ENCODE assay signal across 13 cellular contexts in genomic region chr19:1962674-1963073, GRCh38. TPM values are rescaled to one million over a fixed set of nuclear protein-coding genes. Genes with fewer than 3 reads are reported as not detected.
DNase-seq lines count a peak whose midpoint lies in the region; ATAC-seq, FAIRE-seq and TF ChIP-seq lines count a peak whose summit lies in the region.
"Had no signal": no experiment of that assay in that cellular context is flagged by ENCODE, and none has a peak within 500 bp of the region (broad histone marks: within the 10 kb centered on the region; RNA-seq: fewer than 3 reads in every experiment).

No MANE protein-coding gene starts in this region.

- no peak for FAIRE-seq in HepG2 (lab: Jason Lieb, UNC)
- FAIRE-seq in kidney (lab: Jason Lieb, UNC) = no peak
- no peak for FAIRE-seq in pancreas (lab: Jason Lieb, UNC)
- FAIRE-seq: H54 had no signal

- H3K4me3 ChIP-seq in HepG2 (replicated peaks in 1 of 3; ENCODE audit: insufficient read depth in 1 of 3, low read depth in 2 of 3, low read length in 3 of 3) (no peak overlapping the region), right lobe of liver (no peak overlapping the region), kidney (ENCODE audit: low read length in 2 of 2) (no peak overlapping the region), pancreas (no peak overlapping the region)

- WGBS in HepG2 (ENCODE audit: low lambda C conversion rate) = 97% methylated on average over 23 of the region's 23 CpGs
- 86% methylated on average over 6 of the region's 23 CpGs for WGBS in right lobe of liver (ENCODE audit: insufficient coverage, low coverage, low lambda C conversion rate, missing lambda C conversion rate)
- WGBS in pancreas, 2 donors = 95 to 96% methylated on average over 21 to 23 of the region's 23 CpGs

- TF ChIP-seq CTCF in HepG2 (CRISPR knock-in tag; IDR thresholded peaks at IDR 0.05) (no peak), right lobe of liver (IDR thresholded peaks at IDR 0.05) (no peak), kidney (IDR thresholded peaks at IDR 0.05; ENCODE audit: borderline replicate concordance, extremely low read depth, insufficient read depth) (no peak), pancreas (IDR thresholded peaks at IDR 0.05) (no peak)

- no peaks in the 10 kb centered on the region for H3K9me3 ChIP-seq in HepG2 (ENCODE audit: low read length)
- H3K9me3 ChIP-seq in right lobe of liver = no peaks in the 10 kb centered on the region
- no peaks in the 10 kb centered on the region for H3K9me3 ChIP-seq in kidney (ENCODE audit: control insufficient read depth in 1 of 2, low read length in 2 of 2)
- H3K9me3 ChIP-seq in pancreas = no peaks in the 10 kb centered on the region

- in situ Hi-C loops in HepG2 (cut with HindIII; ENCODE audit: extremely low pct_ligation_motif_present, low pct_unique_long_range_greater_than_20kb) = no loop called here

- POLR2A ChIA-PET in HepG2 (lab: Yijun Ruan, JAX) = no interaction called here

- TF ChIP-seq RAD21 in HepG2 (CRISPR knock-in tag; IDR thresholded peaks at IDR 0.05) = no peak

- peaks cover 5% of the 10 kb centered on the region for H3K79me2 ChIP-seq in HepG2 (ENCODE audit: insufficient read depth, low read length)

- H3K36me3 ChIP-seq in HepG2 (replicated peaks in 1 of 2; ENCODE audit: control insufficient read depth in 1 of 2, insufficient read depth in 2 of 2, low read length in 2 of 2) (peaks cover 4 to 9% of the 10 kb centered on the region in 2 experiments; a peak in 4 of 5 replicates), right lobe of liver (no peaks in the 10 kb centered on the region), kidney (ENCODE audit: control insufficient read depth in 1 of 2, insufficient read depth in 2 of 2, low read length in 2 of 2) (no peaks in the 10 kb centered on the region), pancreas (no peaks in the 10 kb centered on the region)

- DNase-seq in HepG2 (ENCODE audit: low spot score) (no peak), right lobe of liver (no peak), kidney (peak; percentile 73), activated gamma-delta T cell (lab: John Stamatoyannopoulos, UW) (no peak), pancreas (no peak)
- DNase-seq: C1 segment of cervical spinal cord; Calu3; CD4-positive, alpha-beta T cell; DMS 273 treated with DMSO at 0.1 percent for 48 hours had no signal

- CTCF ChIA-PET in HepG2 (lab: Yijun Ruan, JAX; ENCODE audit: low intra/inter-chr PET ratio, low total read pairs) = no interaction called here

- H3K27me3 ChIP-seq in HepG2 (ENCODE audit: control insufficient read depth in 1 of 2, insufficient read depth in 2 of 2, low read length in 2 of 2) = no peaks in the 10 kb centered on the region
- H3K27me3 ChIP-seq in right lobe of liver = no peaks in the 10 kb centered on the region
- H3K27me3 ChIP-seq in pancreas = no peaks in the 10 kb centered on the region

- ATAC-seq in HepG2 = no peak
- no peak for ATAC-seq in right lobe of liver
- no peak for ATAC-seq in pancreas
- no peak for ATAC-seq in HG02678 (IDR thresholded peaks at IDR 0.05; ENCODE audit: unreplicated experiment)
- ATAC-seq: HCT116 had no signal

- H3K4me1 ChIP-seq in HepG2 (ENCODE audit: insufficient read depth, low read length) (no peaks in the 10 kb centered on the region), right lobe of liver (no peaks in the 10 kb centered on the region), kidney (ENCODE audit: control insufficient read depth in 1 of 2, insufficient read depth in 1 of 2, low read depth in 1 of 2, low read length in 2 of 2) (peaks cover 4 to 14% of the 10 kb centered on the region in 2 donors), pancreas (no peaks in the 10 kb centered on the region)

- H2AFZ ChIP-seq in HepG2 (ENCODE audit: low read length) = no peak overlapping the region

- H3K27ac ChIP-seq in HepG2 (ENCODE audit: extremely low read length, insufficient read depth, low read length) = no peak overlapping the region
- no peak overlapping the region for H3K27ac ChIP-seq in right lobe of liver
- H3K27ac ChIP-seq in kidney (ENCODE audit: low read depth in 2 of 2, low read length in 2 of 2) = no peak overlapping the region
- H3K27ac ChIP-seq in pancreas = no peak overlapping the region
- H3K27ac ChIP-seq: 22Rv1 had no signal

- TF ChIP-seq EP300 in HepG2 (IDR thresholded peaks at IDR 0.05; ENCODE audit: low read depth in 2 of 2, low read length in 2 of 2) (no peak), HepG2 (CRISPR knock-in tag; IDR thresholded peaks at IDR 0.05; ENCODE audit: borderline replicate concordance) (no peak)

- H4K20me1 ChIP-seq in HepG2 (ENCODE audit: insufficient read depth, low read length) = peaks cover 11% of the 10 kb centered on the region; the same call in 1 of the 2 replicates

- intact Hi-C loops in HepG2 (cut with micrococcal nuclease; ENCODE audit: unreplicated experiment) (no loop called here), right lobe of liver (cut with DNase I) (no loop called here), kidney (cut with DNase I) (no loop called here), pancreas (cut with DNase I) (no loop called here)

- H3K4me2 ChIP-seq in HepG2 (ENCODE audit: low read depth, low read length) = no peak overlapping the region

- no peak overlapping the region for H3K9ac ChIP-seq in HepG2 (ENCODE audit: insufficient read depth, low read depth, low read length)
- no peak overlapping the region for H3K9ac ChIP-seq in kidney (ENCODE audit: low read length in 2 of 2)

- TF ChIP-seq POLR2A in HepG2 (IDR thresholded peaks at IDR 0.05; ENCODE audit: insufficient read depth in 1 of 2, low read depth in 2 of 2, low read length in 2 of 2) = no peak
- no peak for TF ChIP-seq POLR2A in right lobe of liver (IDR thresholded peaks at IDR 0.05)

- no TSS peak for BruUV-seq in HepG2 (replicated peaks; lab: Mats Ljungman, UMichigan)

RNA-seq across cellular contexts. Expression of gene CSNK1G2, which starts 21.7 kb away (rescaled TPM):
- total RNA-seq in HepG2 (2016; rRNA removed; fragmentation: Illumina TruSeq; extraction: Trizol) = 29.7 and 53.8 TPM in 2 replicates
- 40.6 and 41.0 TPM in 2 replicates for total RNA-seq in HepG2 (2016; cell fraction: cytosol; rRNA removed; fragmentation: Illumina TruSeq; extraction: Trizol; ENCODE audit: low read depth)
- total RNA-seq in HepG2 (2016; cell fraction: insoluble cytoplasmic fraction; rRNA removed; fragmentation: Illumina TruSeq; extraction: Trizol) = 26.8 and 56.3 TPM in 2 replicates
- 85.2 and 87.4 TPM in 2 replicates for total RNA-seq in HepG2 (2016; cell fraction: membrane; rRNA removed; fragmentation: Illumina TruSeq; extraction: Trizol)
- 39.2 and 46.8 TPM in 2 replicates for total RNA-seq in HepG2 (2016; cell fraction: nucleus; rRNA removed; fragmentation: Illumina TruSeq; extraction: Trizol)
- 72.5 and 88.4 TPM in 2 replicates for polyA plus RNA-seq in HepG2 (2011; rRNA removed)
- 33.8 and 56.1 TPM in 2 replicates for polyA plus RNA-seq in HepG2 (2011; cell fraction: cytosol; rRNA removed)
- 380 and 522 TPM in 2 replicates for polyA plus RNA-seq in HepG2 (2011; cell fraction: nucleus; rRNA removed)
- polyA plus RNA-seq in HepG2 (2012) = 38.6 and 40.4 TPM in 2 replicates
- polyA plus RNA-seq in HepG2 (2016; cell fraction: cytosol; fragmentation: Illumina TruSeq; extraction: Trizol; ENCODE audit: low read depth) = 39.6 and 47.2 TPM in 2 replicates
- polyA plus RNA-seq in HepG2 (2016; cell fraction: insoluble cytoplasmic fraction; fragmentation: Illumina TruSeq; extraction: Trizol; ENCODE audit: low read depth) = 36.1 and 45.7 TPM in 2 replicates
- 79.1 and 81.2 TPM in 2 replicates for polyA plus RNA-seq in HepG2 (2016; cell fraction: membrane; fragmentation: Illumina TruSeq; extraction: Trizol; ENCODE audit: low read depth)
- 157 TPM in 2 replicates for polyA plus RNA-seq in HepG2 (2016; cell fraction: nucleus; fragmentation: Illumina TruSeq; extraction: Trizol; ENCODE audit: insufficient read depth, low read depth)
- 51.2 and 83.6 TPM in 2 replicates for polyA minus RNA-seq in HepG2 (2011; rRNA and poly(A)+ RNA removed; ENCODE audit: low replicate concordance)
- 23.6 and 25.2 TPM in 2 replicates for polyA minus RNA-seq in HepG2 (2011; cell fraction: cytosol; rRNA and poly(A)+ RNA removed)
- polyA minus RNA-seq in HepG2 (2011; cell fraction: nucleus; rRNA and poly(A)+ RNA removed) = 18.2 and 21.2 TPM in 2 replicates
- total RNA-seq in right lobe of liver = 10 to 100 TPM; 14.4 to 35.2 (median 22.6) TPM
- 66.2 TPM for total RNA-seq in kidney
- polyA plus RNA-seq in kidney (ENCODE audit: insufficient read depth, low read depth, low replicate concordance) = 33.1 TPM
- 10 to 100 TPM; 20.7 to 33.0 (median 26.0) TPM for total RNA-seq in pancreas
- 10 to 100 TPM; 68.0 to 69.4 TPM for polyA plus RNA-seq in pancreas

RNA-seq across cellular contexts. Expression of gene BTBD2, which starts 52.8 kb away (rescaled TPM):
- total RNA-seq in HepG2 (2016; rRNA removed; fragmentation: Illumina TruSeq; extraction: Trizol) (28.1 and 30.9 TPM in 2 replicates), right lobe of liver (10 to 100 TPM; 22.2 to 42.6 (median 29.2) TPM), kidney (70.3 TPM), pancreas (10 to 100 TPM; 33.9 to 46.4 (median 36.6) TPM)
- 33.3 and 38.0 TPM in 2 replicates for total RNA-seq in HepG2 (2016; cell fraction: cytosol; rRNA removed; fragmentation: Illumina TruSeq; extraction: Trizol; ENCODE audit: low read depth)
- total RNA-seq in HepG2 (2016; cell fraction: insoluble cytoplasmic fraction; rRNA removed; fragmentation: Illumina TruSeq; extraction: Trizol) = 26.7 and 27.1 TPM in 2 replicates
- total RNA-seq in HepG2 (2016; cell fraction: membrane; rRNA removed; fragmentation: Illumina TruSeq; extraction: Trizol) = 73.7 and 74.9 TPM in 2 replicates
- 18.7 and 18.8 TPM in 2 replicates for total RNA-seq in HepG2 (2016; cell fraction: nucleus; rRNA removed; fragmentation: Illumina TruSeq; extraction: Trizol)
- polyA plus RNA-seq in HepG2 (2011; rRNA removed) (45.3 and 45.6 TPM in 2 replicates), kidney (ENCODE audit: insufficient read depth, low read depth, low replicate concordance) (57.0 TPM), pancreas (10 to 100 TPM; 35.6 to 44.4 TPM)
- 23.9 and 43.2 TPM in 2 replicates for polyA plus RNA-seq in HepG2 (2011; cell fraction: cytosol; rRNA removed)
- polyA plus RNA-seq in HepG2 (2011; cell fraction: nucleus; rRNA removed) = 43.1 and 48.6 TPM in 2 replicates
- 46.5 and 49.0 TPM in 2 replicates for polyA plus RNA-seq in HepG2 (2012)
- polyA plus RNA-seq in HepG2 (2016; cell fraction: cytosol; fragmentation: Illumina TruSeq; extraction: Trizol; ENCODE audit: low read depth) = 74.0 and 79.4 TPM in 2 replicates
- 39.4 and 51.6 TPM in 2 replicates for polyA plus RNA-seq in HepG2 (2016; cell fraction: insoluble cytoplasmic fraction; fragmentation: Illumina TruSeq; extraction: Trizol; ENCODE audit: low read depth)
- polyA plus RNA-seq in HepG2 (2016; cell fraction: membrane; fragmentation: Illumina TruSeq; extraction: Trizol; ENCODE audit: low read depth) = 106 and 123 TPM in 2 replicates
- polyA plus RNA-seq in HepG2 (2016; cell fraction: nucleus; fragmentation: Illumina TruSeq; extraction: Trizol; ENCODE audit: insufficient read depth, low read depth) = 43.6 and 45.5 TPM in 2 replicates
- 32.8 and 55.6 TPM in 2 replicates for polyA minus RNA-seq in HepG2 (2011; rRNA and poly(A)+ RNA removed; ENCODE audit: low replicate concordance)
- polyA minus RNA-seq in HepG2 (2011; cell fraction: cytosol; rRNA and poly(A)+ RNA removed) = 39.1 and 43.2 TPM in 2 replicates
- 10.3 and 12.1 TPM in 2 replicates for polyA minus RNA-seq in HepG2 (2011; cell fraction: nucleus; rRNA and poly(A)+ RNA removed)

RNA-seq across cellular contexts. Expression of gene ADAT3, which starts 57.5 kb away (rescaled TPM):
- total RNA-seq in HepG2 (2016; rRNA removed; fragmentation: Illumina TruSeq; extraction: Trizol) (2.0 and 3.5 TPM in 2 replicates), right lobe of liver (1 to 10 TPM; 1.8 to 5.3 (median 2.7) TPM), kidney (10.3 TPM), pancreas (1 to 10 TPM; 2.0 to 6.5 (median 4.5) TPM)
- 0.79 and 0.81 TPM in 2 replicates for total RNA-seq in HepG2 (2016; cell fraction: cytosol; rRNA removed; fragmentation: Illumina TruSeq; extraction: Trizol; ENCODE audit: low read depth)
- 1.7 and 3.1 TPM in 2 replicates for total RNA-seq in HepG2 (2016; cell fraction: insoluble cytoplasmic fraction; rRNA removed; fragmentation: Illumina TruSeq; extraction: Trizol)
- 1.7 and 2.1 TPM in 2 replicates for total RNA-seq in HepG2 (2016; cell fraction: membrane; rRNA removed; fragmentation: Illumina TruSeq; extraction: Trizol)
- 1.5 and 1.9 TPM in 2 replicates for total RNA-seq in HepG2 (2016; cell fraction: nucleus; rRNA removed; fragmentation: Illumina TruSeq; extraction: Trizol)
- polyA plus RNA-seq in HepG2 (2011; rRNA removed) (0.95 and 1.4 TPM in 2 replicates), kidney (ENCODE audit: insufficient read depth, low read depth, low replicate concordance) (6.1 TPM), pancreas (10 to 100 TPM in 1 of 2 donors, 1 to 10 TPM in 1; 5.2 to 10.1 TPM)
- polyA plus RNA-seq in HepG2 (2011; cell fraction: cytosol; rRNA removed) = 0.94 and 1.7 TPM in 2 replicates
- polyA plus RNA-seq in HepG2 (2011; cell fraction: nucleus; rRNA removed) = 6.4 and 7.8 TPM in 2 replicates
- polyA plus RNA-seq in HepG2 (2012) = 1.3 and 1.7 TPM in 2 replicates
- polyA plus RNA-seq in HepG2 (2016; cell fraction: cytosol; fragmentation: Illumina TruSeq; extraction: Trizol; ENCODE audit: low read depth) = 0.68 TPM in 2 replicates
- 2.8 and 3.5 TPM in 2 replicates for polyA plus RNA-seq in HepG2 (2016; cell fraction: insoluble cytoplasmic fraction; fragmentation: Illumina TruSeq; extraction: Trizol; ENCODE audit: low read depth)
- polyA plus RNA-seq in HepG2 (2016; cell fraction: membrane; fragmentation: Illumina TruSeq; extraction: Trizol; ENCODE audit: low read depth) = 1.1 and 1.4 TPM in 2 replicates
- polyA plus RNA-seq in HepG2 (2016; cell fraction: nucleus; fragmentation: Illumina TruSeq; extraction: Trizol; ENCODE audit: insufficient read depth, low read depth) = 5.0 and 6.1 TPM in 2 replicates
- polyA minus RNA-seq in HepG2 (2011; rRNA and poly(A)+ RNA removed; ENCODE audit: low replicate concordance) = 2.1 and 3.8 TPM in 2 replicates
- polyA minus RNA-seq in HepG2 (2011; cell fraction: cytosol; rRNA and poly(A)+ RNA removed) = 1.3 and 1.6 TPM in 2 replicates
- 2.3 and 2.6 TPM in 2 replicates for polyA minus RNA-seq in HepG2 (2011; cell fraction: nucleus; rRNA and poly(A)+ RNA removed)

RNA-seq across cellular contexts. Expression of gene SCAMP4, which starts 57.5 kb away (rescaled TPM):
- 10.8 and 13.7 TPM in 2 replicates for total RNA-seq in HepG2 (2016; rRNA removed; fragmentation: Illumina TruSeq; extraction: Trizol)
- total RNA-seq in HepG2 (2016; cell fraction: cytosol; rRNA removed; fragmentation: Illumina TruSeq; extraction: Trizol; ENCODE audit: low read depth) = 4.4 and 5.1 TPM in 2 replicates
- 9.1 and 12.6 TPM in 2 replicates for total RNA-seq in HepG2 (2016; cell fraction: insoluble cytoplasmic fraction; rRNA removed; fragmentation: Illumina TruSeq; extraction: Trizol)
- 10.1 and 10.7 TPM in 2 replicates for total RNA-seq in HepG2 (2016; cell fraction: membrane; rRNA removed; fragmentation: Illumina TruSeq; extraction: Trizol)
- total RNA-seq in HepG2 (2016; cell fraction: nucleus; rRNA removed; fragmentation: Illumina TruSeq; extraction: Trizol) = 24.2 and 31.8 TPM in 2 replicates
- 10.7 and 12.8 TPM in 2 replicates for polyA plus RNA-seq in HepG2 (2011; rRNA removed)
- polyA plus RNA-seq in HepG2 (2011; cell fraction: cytosol; rRNA removed) = 7.6 and 8.7 TPM in 2 replicates
- 43.5 and 55.3 TPM in 2 replicates for polyA plus RNA-seq in HepG2 (2011; cell fraction: nucleus; rRNA removed)
- polyA plus RNA-seq in HepG2 (2012) = 21.8 and 32.2 TPM in 2 replicates
- polyA plus RNA-seq in HepG2 (2016; cell fraction: cytosol; fragmentation: Illumina TruSeq; extraction: Trizol; ENCODE audit: low read depth) = 5.1 and 6.4 TPM in 2 replicates
- 10.3 and 13.4 TPM in 2 replicates for polyA plus RNA-seq in HepG2 (2016; cell fraction: insoluble cytoplasmic fraction; fragmentation: Illumina TruSeq; extraction: Trizol; ENCODE audit: low read depth)
- 11.5 and 11.6 TPM in 2 replicates for polyA plus RNA-seq in HepG2 (2016; cell fraction: membrane; fragmentation: Illumina TruSeq; extraction: Trizol; ENCODE audit: low read depth)
- 69.4 and 71.5 TPM in 2 replicates for polyA plus RNA-seq in HepG2 (2016; cell fraction: nucleus; fragmentation: Illumina TruSeq; extraction: Trizol; ENCODE audit: insufficient read depth, low read depth)
- polyA minus RNA-seq in HepG2 (2011; rRNA and poly(A)+ RNA removed; ENCODE audit: low replicate concordance) = 14.8 and 32.0 TPM in 2 replicates
- polyA minus RNA-seq in HepG2 (2011; cell fraction: cytosol; rRNA and poly(A)+ RNA removed) = 35.3 TPM in 2 replicates
- polyA minus RNA-seq in HepG2 (2011; cell fraction: nucleus; rRNA and poly(A)+ RNA removed) = 13.2 and 15.5 TPM in 2 replicates
- 10 to 100 TPM; 22.1 to 60.6 (median 24.4) TPM for total RNA-seq in right lobe of liver
- 90.1 TPM for total RNA-seq in kidney
- polyA plus RNA-seq in kidney (ENCODE audit: insufficient read depth, low read depth, low replicate concordance) = 49.5 TPM
- 10 to 100 TPM; 23.0 to 52.2 (median 30.7) TPM for total RNA-seq in pancreas
- 10 to 100 TPM; 40.8 to 49.3 TPM for polyA plus RNA-seq in pancreas
